8 cellular contexts compared by ENCODE assay signal in the genomic region with DNA sequence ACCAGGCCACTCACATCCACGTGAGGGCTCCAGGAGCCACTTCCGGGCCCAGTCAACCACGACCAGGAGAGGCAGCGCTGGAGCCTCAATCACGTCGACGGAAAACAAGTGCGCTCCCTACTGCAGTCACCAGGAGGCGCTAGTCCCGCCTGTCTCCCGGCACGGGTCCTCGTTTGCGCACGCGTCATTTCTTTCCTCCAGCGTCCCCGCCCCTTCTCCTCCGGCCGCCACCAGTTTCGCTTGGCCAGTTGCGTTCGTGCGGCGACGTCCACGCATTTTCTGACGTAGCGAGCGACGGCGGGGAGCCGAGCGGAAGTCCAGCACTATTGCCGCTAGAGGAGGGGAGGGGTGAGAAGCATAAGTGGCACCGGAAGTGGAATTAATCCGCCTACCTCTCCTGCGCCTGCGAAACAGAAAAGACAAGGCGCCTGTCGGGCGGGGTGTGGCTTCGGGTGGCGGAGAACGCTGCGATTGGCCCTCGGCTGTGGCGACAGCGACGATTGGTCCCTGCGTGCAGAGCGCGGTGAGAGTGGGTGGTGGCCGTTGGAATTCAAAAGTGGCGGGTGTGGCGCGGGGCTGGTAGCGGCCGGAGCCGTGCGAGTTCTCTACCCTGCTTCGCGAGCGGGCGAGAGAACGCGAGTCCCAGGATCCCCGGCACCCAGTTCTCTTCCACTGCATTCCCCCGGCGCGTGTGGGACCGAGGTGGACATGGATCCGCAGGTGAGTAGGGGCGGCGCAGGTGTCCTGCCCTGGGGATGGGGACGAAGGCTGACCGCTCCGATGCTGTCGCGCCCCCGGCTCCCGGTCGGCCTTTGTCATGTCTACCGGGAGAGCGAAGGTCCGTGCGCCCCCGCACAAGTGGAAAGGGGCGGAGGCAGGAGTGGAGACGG. TPM values are rescaled to one million over a fixed set of nuclear protein-coding genes. Genes with fewer than 3 reads are reported as not detected.
DNase-seq lines count a peak whose midpoint lies in the region; ATAC-seq, FAIRE-seq and TF ChIP-seq lines count a peak whose summit lies in the region.

A gene with protein sequence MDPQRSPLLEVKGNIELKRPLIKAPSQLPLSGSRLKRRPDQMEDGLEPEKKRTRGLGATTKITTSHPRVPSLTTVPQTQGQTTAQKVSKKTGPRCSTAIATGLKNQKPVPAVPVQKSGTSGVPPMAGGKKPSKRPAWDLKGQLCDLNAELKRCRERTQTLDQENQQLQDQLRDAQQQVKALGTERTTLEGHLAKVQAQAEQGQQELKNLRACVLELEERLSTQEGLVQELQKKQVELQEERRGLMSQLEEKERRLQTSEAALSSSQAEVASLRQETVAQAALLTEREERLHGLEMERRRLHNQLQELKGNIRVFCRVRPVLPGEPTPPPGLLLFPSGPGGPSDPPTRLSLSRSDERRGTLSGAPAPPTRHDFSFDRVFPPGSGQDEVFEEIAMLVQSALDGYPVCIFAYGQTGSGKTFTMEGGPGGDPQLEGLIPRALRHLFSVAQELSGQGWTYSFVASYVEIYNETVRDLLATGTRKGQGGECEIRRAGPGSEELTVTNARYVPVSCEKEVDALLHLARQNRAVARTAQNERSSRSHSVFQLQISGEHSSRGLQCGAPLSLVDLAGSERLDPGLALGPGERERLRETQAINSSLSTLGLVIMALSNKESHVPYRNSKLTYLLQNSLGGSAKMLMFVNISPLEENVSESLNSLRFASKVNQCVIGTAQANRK (plus strand): TSS at position 546 of the 890 bp plus-strand sequence. CDS start 163 bp downstream, at position 709.

- TF ChIP-seq CTCF in progenitor cell of endocrine pancreas (IDR thresholded peaks at IDR 0.05; ENCODE audit: unreplicated experiment), result peak; percentile 99

- H3K27ac Mint-ChIP-seq in progenitor cell of endocrine pancreas, result peak within 1 kb of the TSS; percentile 95

- ATAC-seq in HG02852 (IDR thresholded peaks at IDR 0.05; ENCODE audit: unreplicated experiment) (peak; percentile 87), left cardiac atrium (peak; percentile 99)

- peaks cover 1% of the 10 kb centered on the region for H3K36me3 Mint-ChIP-seq in progenitor cell of endocrine pancreas (ENCODE audit: insufficient read depth)

- no peaks in the 10 kb centered on the region for H3K27me3 Mint-ChIP-seq in progenitor cell of endocrine pancreas

- no peak for TF ChIP-seq POLR2A in GM12891 (IDR thresholded peaks at IDR 0.05; ENCODE audit: low read depth, low read length)

- FAIRE-seq in GM12891 (lab: Jason Lieb, UNC), result peak; percentile 99
- peak; percentile 63 for FAIRE-seq in urothelium cell line (lab: Jason Lieb, UNC)

- intact Hi-C loops in T-helper 1 cell treated with Interleukin-12 subunit alpha and Interleukin-12 subunit beta and Interleukin-4 antibody, amounts not matched to agents 30 ng/mL and 1 ng/mL, for 36 hours (cut with micrococcal nuclease), result loop anchor here (1.0 to 5.0 kb wide), 19 partner anchors 19 to 539 kb away; partner anchors contain the start of genes BAK1, CUTA, HSD17B8 and ITPR3
- intact Hi-C loops in left cardiac atrium (cut with DNase I), result loop anchor here in 1 of 2 donors (10.0 kb wide), 1 partner anchor 63 kb away; the partner anchor contains the start of gene ZBTB9

- DNase-seq in GM12891 (ENCODE audit: insufficient read length, low spot score) (peak; percentile 95), NCI-H146 (lab: John Stamatoyannopoulos, UW) (peak; percentile 99), amniotic stem cell (lab: John Stamatoyannopoulos, UW) (peak; percentile 99), left cardiac atrium (peak; percentile 99), progenitor cell of endocrine pancreas (ENCODE audit: low spot score, unreplicated experiment) (peak; percentile 99), urothelium cell line (ENCODE audit: low spot score) (peak; percentile 96)

- H3K4me1 Mint-ChIP-seq in progenitor cell of endocrine pancreas (ENCODE audit: low read depth), result peaks cover 27% of the 10 kb centered on the region

- H3K4me3 Mint-ChIP-seq in progenitor cell of endocrine pancreas (ENCODE audit: low read depth), result peak within 1 kb of the TSS; percentile 90

- H3K9me3 Mint-ChIP-seq in progenitor cell of endocrine pancreas (ENCODE audit: low read depth), result no peaks in the 10 kb centered on the region

TF ChIP-seq in GM12891, 5 proteins besides CTCF, POLR2A, EP300 and RAD21:
- TF ChIP-seq POU2F2 (IDR thresholded peaks at IDR 0.05; ENCODE audit: low read depth, low read length) (peak; percentile 67), POLR2AphosphoS5 (IDR thresholded peaks at IDR 0.05; ENCODE audit: low read depth, low read length) (peak; percentile 56; the same call in 1 of the 2 replicates), SPI1 (IDR thresholded peaks at IDR 0.05; ENCODE audit: low read depth, low read length) (peak; percentile 71), PAX5 (IDR thresholded peaks at IDR 0.05; ENCODE audit: insufficient read depth, low read length, severe bottlenecking) (peak; percentile 86), TAF1 (IDR thresholded peaks at IDR 0.05; ENCODE audit: low read depth, low read length) (0 out of 2 replicates have a peak, but pooled peaks have one; percentile 19)

RNA-seq across cellular contexts. Expression of the gene that starts here (rescaled TPM):
- 29.0 TPM for polyA plus RNA-seq in GM12891 (2012; ENCODE audit: low read depth, missing spikeins)
- 76.1 and 76.9 TPM in 2 replicates for total RNA-seq in T-helper 1 cell treated with Interleukin-12 subunit alpha and Interleukin-12 subunit beta and Interleukin-4 antibody, amounts not matched to agents 30 ng/mL and 1 ng/mL, for 36 hours
- 1 to 10 TPM in 1 of 2 donors, under 1 TPM in 1; 0.31 to 1.9 TPM for total RNA-seq in left cardiac atrium
- 45.5 and 46.6 TPM in 2 replicates for total RNA-seq in progenitor cell of endocrine pancreas

Comparison
In these comparisons a context has a peak if more than half of its experiments do, and no peak if none do; other contexts are left out.
1. Peak in every context shown above with its lines: DNase-seq and ATAC-seq.
2. RNA of the gene that starts here (total RNA-seq): 76.1 to 76.9 TPM in T-helper 1 cell treated with Interleukin-12 subunit alpha and Interleukin-12 subunit beta and Interleukin-4 antibody, amounts not matched to agents 30 ng/mL and 1 ng/mL, for 36 hours and 45.5 to 46.6 TPM in progenitor cell of endocrine pancreas; 0.31 to 1.9 TPM in left cardiac atrium; every median in the first group is over 10 times any median in the second.